25 cellular contexts compared by ENCODE assay signal in the genomic region with DNA sequence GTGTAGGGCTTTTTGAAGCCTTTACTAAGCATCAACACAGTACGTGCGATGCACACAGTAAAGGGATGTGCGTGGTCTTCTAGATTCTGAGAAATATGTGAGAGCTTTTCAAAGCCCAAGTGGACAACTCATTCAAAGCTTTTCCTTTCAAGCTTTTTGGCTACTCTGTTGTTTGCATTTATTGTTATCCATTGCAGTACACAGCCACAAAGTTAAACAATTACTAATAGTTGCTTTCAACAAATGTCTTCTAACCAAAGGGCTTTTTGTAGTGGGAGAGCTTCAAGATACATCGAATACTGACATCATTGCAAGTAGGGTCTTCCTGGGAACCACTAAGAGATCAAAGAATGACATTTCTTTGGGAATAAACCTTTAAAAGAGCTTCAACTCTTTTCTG.
DNase-seq lines count a peak whose midpoint lies in the region; ATAC-seq, FAIRE-seq and TF ChIP-seq lines count a peak whose summit lies in the region.
"Had no signal": no experiment of that assay in that cellular context is flagged by ENCODE, and none has a peak within 500 bp of the region (broad histone marks: within the 10 kb centered on the region; RNA-seq: fewer than 3 reads in every experiment).

No MANE protein-coding gene starts in this region.

- no peaks in the 10 kb centered on the region for H3K36me3 Mint-ChIP-seq in progenitor cell of endocrine pancreas (ENCODE audit: insufficient read depth)
- H3K36me3 Mint-ChIP-seq in neural progenitor cell: no peaks in the 10 kb centered on the region
- H3K36me3 Mint-ChIP-seq: CD4-positive, CD25-positive, alpha-beta regulatory T cell; CD8-positive, alpha-beta T cell had no signal

- H3K4me2 ChIP-seq in HepG2 (ENCODE audit: low read depth, low read length) (peak overlapping the region; percentile 16), mesendoderm (ENCODE audit: low read length) (no peak overlapping the region), neural progenitor cell (no peak overlapping the region)
- H3K4me2 ChIP-seq: BLaER1 had no signal

- TF ChIP-seq EP300 in HepG2 (IDR thresholded peaks at IDR 0.05; ENCODE audit: low read depth in 2 of 2, low read length in 2 of 2) (peak in 1 of 2 experiments; percentile 31; a peak in 1 of 4 replicates), HepG2 (CRISPR knock-in tag; IDR thresholded peaks at IDR 0.05; ENCODE audit: borderline replicate concordance) (no peak)

- H2BK5ac ChIP-seq in mesendoderm (ENCODE audit: low read length): no peak overlapping the region

- H2AFZ ChIP-seq in HepG2 (ENCODE audit: low read length) (peak overlapping the region; percentile 3), neural progenitor cell (replicated peaks) (no peak overlapping the region)
- H2AFZ ChIP-seq: GM23248 had no signal

- no peak overlapping the region for H2BK15ac ChIP-seq in mesendoderm (replicated peaks; ENCODE audit: low read depth)

- H4K5ac ChIP-seq in mesendoderm (ENCODE audit: low read length): no peak overlapping the region

- H3K4me3 ChIP-seq in HepG2 (replicated peaks in 1 of 3; ENCODE audit: insufficient read depth in 1 of 3, low read depth in 2 of 3, low read length in 3 of 3): no peak overlapping the region
- no peak overlapping the region for H3K4me3 ChIP-seq in right lobe of liver
- H3K4me3 ChIP-seq in mesendoderm (ENCODE audit: low read length): no peak overlapping the region
- H3K4me3 ChIP-seq in prostate gland: no peak overlapping the region
- H3K4me3 ChIP-seq in breast epithelium: no peak overlapping the region
- H3K4me3 ChIP-seq in neural progenitor cell: no peak overlapping the region
- H3K4me3 ChIP-seq: BLaER1, GM23248, HAP-1 had no signal

- DNase-seq in HepG2 (ENCODE audit: low spot score): no peak
- no peak for DNase-seq in right lobe of liver
- no peak for DNase-seq in mesendoderm
- DNase-seq in progenitor cell of endocrine pancreas (ENCODE audit: low spot score, unreplicated experiment): no peak
- no peak for DNase-seq in prostate gland (ENCODE audit: low spot score)
- DNase-seq in breast epithelium (ENCODE audit: low spot score in 2 of 2): no peak
- no peak for DNase-seq in neural progenitor cell (ENCODE audit: low spot score)
- DNase-seq: CD4-positive, CD25-positive, alpha-beta regulatory T cell; CD8-positive, alpha-beta T cell; DMS 273 treated with DMSO at 0.1 percent for 48 hours; DMS53; DMS79 treated with DMSO at 0.1 percent for 48 hours; GF-D8; GM23248; HFFc6 had no signal

- ATAC-seq in HepG2 (no peak), right lobe of liver (no peak), HG03135 (IDR thresholded peaks at IDR 0.05; ENCODE audit: unreplicated experiment) (no peak)
- ATAC-seq: CD8-positive, alpha-beta T cell had no signal

- no peak for TF ChIP-seq POLR2A in HepG2 (IDR thresholded peaks at IDR 0.05; ENCODE audit: insufficient read depth in 1 of 2, low read depth in 2 of 2, low read length in 2 of 2)
- TF ChIP-seq POLR2A in right lobe of liver (IDR thresholded peaks at IDR 0.05): no peak
- no peak for TF ChIP-seq POLR2A in prostate gland (IDR thresholded peaks at IDR 0.05)
- TF ChIP-seq POLR2A in breast epithelium (IDR thresholded peaks at IDR 0.05): no peak

- H2AK5ac ChIP-seq in mesendoderm (ENCODE audit: low read length): no peak overlapping the region

- no peak overlapping the region for H3K56ac ChIP-seq in mesendoderm (ENCODE audit: low read length)

- CTCF ChIA-PET in HepG2 (lab: Yijun Ruan, JAX; ENCODE audit: low intra/inter-chr PET ratio, low total read pairs): no interaction called here

- H3K18ac ChIP-seq in mesendoderm (ENCODE audit: low read length): peak overlapping the region; percentile 86

- H3K9ac ChIP-seq in HepG2 (ENCODE audit: insufficient read depth, low read depth, low read length): no peak overlapping the region
- no peak overlapping the region for H3K9ac ChIP-seq in mesendoderm (ENCODE audit: low read length)
- no peak overlapping the region for H3K9ac ChIP-seq in neural progenitor cell
- H3K9ac ChIP-seq: BLaER1, GM23248 had no signal

- TF ChIP-seq CTCF in HepG2 (CRISPR knock-in tag; IDR thresholded peaks at IDR 0.05) (no peak), right lobe of liver (IDR thresholded peaks at IDR 0.05) (no peak), progenitor cell of endocrine pancreas (IDR thresholded peaks at IDR 0.05; ENCODE audit: unreplicated experiment) (no peak), prostate gland (IDR thresholded peaks at IDR 0.05) (no peak), breast epithelium (IDR thresholded peaks at IDR 0.05) (no peak), neural progenitor cell (IDR thresholded peaks at IDR 0.05) (no peak)

- BruUV-seq in HepG2 (replicated peaks; lab: Mats Ljungman, UMichigan): no TSS peak

- peak overlapping the region; percentile 22 for H3K27ac ChIP-seq in HepG2 (ENCODE audit: extremely low read length, insufficient read depth, low read length)
- H3K27ac ChIP-seq in right lobe of liver: no peak overlapping the region
- no peak overlapping the region for H3K27ac ChIP-seq in mesendoderm (ENCODE audit: low read depth, low read length)
- no peak overlapping the region for H3K27ac ChIP-seq in prostate gland
- no peak overlapping the region for H3K27ac ChIP-seq in breast epithelium
- H3K27ac ChIP-seq in neural progenitor cell: no peak overlapping the region
- H3K27ac ChIP-seq: 22Rv1, BLaER1, C4-2B, GM23248 had no signal

- 49% methylated on average over 4 of the region's 4 CpGs for WGBS in HepG2 (ENCODE audit: low lambda C conversion rate)
- 77% methylated on average over 4 of the region's 4 CpGs for WGBS in right lobe of liver (ENCODE audit: insufficient coverage, low coverage, low lambda C conversion rate, missing lambda C conversion rate)
- no CpG with 5 or more reads among the region's 4 CpGs for WGBS in mesendoderm (ENCODE audit: extremely low coverage, insufficient coverage, low lambda C conversion rate)
- 91% methylated on average over 4 of the region's 4 CpGs for WGBS in prostate gland

- H3K79me2 ChIP-seq in HepG2 (ENCODE audit: insufficient read depth, low read length): no peaks in the 10 kb centered on the region
- no peaks in the 10 kb centered on the region for H3K79me2 ChIP-seq in mesendoderm (ENCODE audit: control insufficient read depth, insufficient read depth, low read length)
- no peaks in the 10 kb centered on the region for H3K79me2 ChIP-seq in neural progenitor cell (ENCODE audit: low read depth)

- H3K79me1 ChIP-seq in mesendoderm (ENCODE audit: low read length): no peaks in the 10 kb centered on the region

- peaks cover 80% of the 10 kb centered on the region for H3K4me1 ChIP-seq in HepG2 (ENCODE audit: insufficient read depth, low read length)
- peaks cover 0 to 25% (median 3%) of the 10 kb centered on the region in 4 donors for H3K4me1 ChIP-seq in right lobe of liver
- peaks cover 12% of the 10 kb centered on the region for H3K4me1 ChIP-seq in mesendoderm (ENCODE audit: control insufficient read depth, low read depth, low read length)
- H3K4me1 ChIP-seq in prostate gland (replicated peaks): no peaks in the 10 kb centered on the region
- H3K4me1 ChIP-seq in breast epithelium: no peaks in the 10 kb centered on the region
- peaks cover 5% of the 10 kb centered on the region for H3K4me1 ChIP-seq in neural progenitor cell
- H3K4me1 ChIP-seq: HAP-1 had no signal

- no peak overlapping the region for H3K23ac ChIP-seq in mesendoderm (ENCODE audit: low read length)

- no peaks in the 10 kb centered on the region for H3K36me3 ChIP-seq in HepG2 (replicated peaks in 1 of 2; ENCODE audit: control insufficient read depth in 1 of 2, insufficient read depth in 2 of 2, low read length in 2 of 2)
- no peaks in the 10 kb centered on the region for H3K36me3 ChIP-seq in right lobe of liver
- H3K36me3 ChIP-seq in mesendoderm (ENCODE audit: control insufficient read depth, insufficient read depth, low read length): no peaks in the 10 kb centered on the region
- H3K36me3 ChIP-seq in prostate gland: no peaks in the 10 kb centered on the region
- H3K36me3 ChIP-seq in breast epithelium: no peaks in the 10 kb centered on the region
- no peaks in the 10 kb centered on the region for H3K36me3 ChIP-seq in neural progenitor cell
- H3K36me3 ChIP-seq: BLaER1, HAP-1 had no signal

- intact Hi-C loops in HepG2 (cut with micrococcal nuclease; ENCODE audit: unreplicated experiment) (no loop called here), right lobe of liver (cut with DNase I) (no loop called here), prostate gland (cut with DNase I) (no loop called here), breast epithelium (cut with DNase I; ENCODE audit: low total_unique reads) (no loop called here)

- H4K8ac ChIP-seq in mesendoderm (ENCODE audit: low read depth, low read length): no peak overlapping the region

- in situ Hi-C loops in HepG2 (cut with HindIII; ENCODE audit: extremely low pct_ligation_motif_present, low pct_unique_long_range_greater_than_20kb): no loop called here

- no peak overlapping the region for H2BK120ac ChIP-seq in mesendoderm (ENCODE audit: low read depth, low read length)

- H3K9me3 ChIP-seq in HepG2 (ENCODE audit: low read length) (no peaks in the 10 kb centered on the region), right lobe of liver (no peaks in the 10 kb centered on the region), prostate gland (no peaks in the 10 kb centered on the region), breast epithelium (no peaks in the 10 kb centered on the region), neural progenitor cell (ENCODE audit: low read depth) (no peaks in the 10 kb centered on the region)
- H3K9me3 ChIP-seq: BLaER1, HAP-1 had no signal

- H3K27me3 ChIP-seq in HepG2 (ENCODE audit: control insufficient read depth in 1 of 2, insufficient read depth in 2 of 2, low read length in 2 of 2) (no peaks in the 10 kb centered on the region), right lobe of liver (no peaks in the 10 kb centered on the region), mesendoderm (ENCODE audit: insufficient read depth, low read length, poor library complexity) (no peaks in the 10 kb centered on the region), prostate gland (replicated peaks; ENCODE audit: insufficient read depth) (no peaks in the 10 kb centered on the region), breast epithelium (no peaks in the 10 kb centered on the region), neural progenitor cell (no peaks in the 10 kb centered on the region)
- H3K27me3 ChIP-seq: BLaER1 had no signal

- H3K4ac ChIP-seq in mesendoderm (ENCODE audit: low read depth, low read length): peak overlapping the region; percentile 40

- FAIRE-seq in HepG2 (lab: Jason Lieb, UNC): no peak
- FAIRE-seq: A204.1, D721Med, GM12892, H54 had no signal

- H3K27ac Mint-ChIP-seq in progenitor cell of endocrine pancreas (peak overlapping the region; percentile 33), neural progenitor cell (no peak overlapping the region)
- H3K27ac Mint-ChIP-seq: B cell; CD4-positive, CD25-positive, alpha-beta regulatory T cell; CD8-positive, alpha-beta T cell; HFFc6 had no signal

- TF ChIP-seq RAD21 in HepG2 (CRISPR knock-in tag; IDR thresholded peaks at IDR 0.05): no peak

- H3F3A ChIP-seq in neural progenitor cell (ENCODE audit: low read depth): no peaks in the 10 kb centered on the region

- POLR2A ChIA-PET in HepG2 (lab: Yijun Ruan, JAX): no interaction called here

- no peaks in the 10 kb centered on the region for H3K27me3 Mint-ChIP-seq in progenitor cell of endocrine pancreas
- H3K27me3 Mint-ChIP-seq in neural progenitor cell (ENCODE audit: insufficient read depth, low read depth): peaks cover 2% of the 10 kb centered on the region

- no peaks in the 10 kb centered on the region for H4K20me1 ChIP-seq in HepG2 (ENCODE audit: insufficient read depth, low read length)
- H4K20me1 ChIP-seq in neural progenitor cell (ENCODE audit: low read depth): no peaks in the 10 kb centered on the region
- H4K20me1 ChIP-seq: BLaER1 had no signal

- H3K9me3 Mint-ChIP-seq in progenitor cell of endocrine pancreas (ENCODE audit: low read depth) (peaks cover 5% of the 10 kb centered on the region), neural progenitor cell (no peaks in the 10 kb centered on the region)
- H3K9me3 Mint-ChIP-seq: CD4-positive, CD25-positive, alpha-beta regulatory T cell; CD8-positive, alpha-beta T cell; HFFc6 had no signal

- no peak overlapping the region for H3K4me3 Mint-ChIP-seq in progenitor cell of endocrine pancreas (ENCODE audit: low read depth)
- no peak overlapping the region for H3K4me3 Mint-ChIP-seq in neural progenitor cell
- H3K4me3 Mint-ChIP-seq: B cell; CD4-positive, CD25-positive, alpha-beta regulatory T cell; CD8-positive, alpha-beta T cell; HFFc6 had no signal

- peaks cover 60% of the 10 kb centered on the region for H3K4me1 Mint-ChIP-seq in progenitor cell of endocrine pancreas (ENCODE audit: low read depth)
- no peaks in the 10 kb centered on the region for H3K4me1 Mint-ChIP-seq in neural progenitor cell
- H3K4me1 Mint-ChIP-seq: B cell had no signal
